Comparison of ENCODE assay signal across 17 cellular contexts in genomic region chr13:44303681-44304432, GRCh38.
DNase-seq lines count a peak whose midpoint lies in the region; ATAC-seq and TF ChIP-seq lines count a peak whose summit lies in the region.
"Had no signal": no experiment of that assay in that cellular context is flagged by ENCODE, and none has a peak within 500 bp of the region (broad histone marks: within the 10 kb centered on the region; RNA-seq: fewer than 3 reads in every experiment).

No MANE protein-coding gene starts in this region.

- no peak overlapping the region for H3K4me2 ChIP-seq in neural progenitor cell

- CTCF ChIA-PET in activated CD4-positive, alpha-beta T cell treated with anti-CD3 and anti-CD28 coated beads, Interleukin-2, amount 10 ng/mL, durations not matched to agents 7 days and 5 days (lab: Charles Lee): interaction anchor here (0.7 to 1.7 kb wide), 2 partner anchors 29 to 89 kb away, joined by 5 to 6 read pairs; no protein-coding TSS in a partner anchor

- H3K9me3 Mint-ChIP-seq in stimulated activated naive CD8-positive, alpha-beta T cell treated with anti-CD3 and anti-CD28 coated beads, Interleukin-15, amount 100 ng/mL, for 72 hours: peaks cover 0 to 7% of the 10 kb centered on the region in 2 donors
- H3K9me3 Mint-ChIP-seq in neural progenitor cell: peaks cover 2% of the 10 kb centered on the region
- H3K9me3 Mint-ChIP-seq in activated CD4-positive, alpha-beta T cell treated with anti-CD3 and anti-CD28 coated beads, Interleukin-2, amount 10 ng/mL, durations not matched to agents 7 days and 5 days: no peaks in the 10 kb centered on the region
- H3K9me3 Mint-ChIP-seq: activated naive CD4-positive, alpha-beta T cell treated with anti-CD3 and anti-CD28 coated beads, Interleukin-2, amount 10 ng/mL, durations not matched to agents 7 days and 5 days had no signal

- no peak overlapping the region for H3K4me3 ChIP-seq in neural progenitor cell
- no peak overlapping the region for H3K4me3 ChIP-seq in HAP-1
- H3K4me3 ChIP-seq: lower lobe of right lung, upper lobe of left lung had no signal

- no peaks in the 10 kb centered on the region for H3K79me2 ChIP-seq in neural progenitor cell (ENCODE audit: low read depth)

- H3K27ac ChIP-seq in foreskin keratinocyte: peak overlapping the region; percentile 10
- H3K27ac ChIP-seq in neural progenitor cell: no peak overlapping the region
- H3K27ac ChIP-seq: lower lobe of right lung, upper lobe of left lung had no signal

- no peaks in the 10 kb centered on the region for H4K20me1 ChIP-seq in neural progenitor cell (ENCODE audit: low read depth)

- H3K9ac ChIP-seq in neural progenitor cell: no peak overlapping the region

- H3K36me3 ChIP-seq in neural progenitor cell (no peaks in the 10 kb centered on the region), HAP-1 (replicated peaks) (no peaks in the 10 kb centered on the region)
- H3K36me3 ChIP-seq: lower lobe of right lung, upper lobe of left lung had no signal

- H3K4me1 ChIP-seq in foreskin keratinocyte (peaks cover 52% of the 10 kb centered on the region), neural progenitor cell (peaks cover 30% of the 10 kb centered on the region), HAP-1 (peaks cover 23% of the 10 kb centered on the region)

- H3K27me3 ChIP-seq in foreskin keratinocyte (no peaks in the 10 kb centered on the region), neural progenitor cell (peaks cover 15% of the 10 kb centered on the region), HAP-1 (ENCODE audit: low read depth) (no peaks in the 10 kb centered on the region)
- H3K27me3 ChIP-seq: upper lobe of left lung had no signal

- H3K4me3 Mint-ChIP-seq in stimulated activated naive CD8-positive, alpha-beta T cell treated with anti-CD3 and anti-CD28 coated beads, Interleukin-15, amount 100 ng/mL, for 72 hours: peak overlapping the region in 1 of 2 donors; percentile 54
- H3K4me3 Mint-ChIP-seq in neural progenitor cell: no peak overlapping the region
- no peak overlapping the region for H3K4me3 Mint-ChIP-seq in activated CD4-positive, alpha-beta T cell treated with anti-CD3 and anti-CD28 coated beads, Interleukin-2, amount 10 ng/mL, durations not matched to agents 7 days and 5 days
- H3K4me3 Mint-ChIP-seq: activated naive CD4-positive, alpha-beta T cell treated with anti-CD3 and anti-CD28 coated beads, Interleukin-2, amount 10 ng/mL, durations not matched to agents 7 days and 5 days; dendritic cell treated with granulocyte-macrophage colony-stimulating factor and Interleukin-4, amounts not matched to agents 40 ng/mL and 50 ng/mL, for 4 days; T-helper 1 cell treated with Interleukin-12 subunit alpha and Interleukin-12 subunit beta and Interleukin-4 antibody, amounts not matched to agents 30 μg/mL and 1 μg/mL, for 36 hours had no signal

- DNase-seq in stimulated activated naive CD8-positive, alpha-beta T cell treated with anti-CD3 and anti-CD28 coated beads, Interleukin-15, amount 100 ng/mL, for 72 hours: peak in 1 of 2 donors; percentile 18
- no peak for DNase-seq in stimulated activated naive CD8-positive, alpha-beta T cell treated with anti-CD3 and anti-CD28 coated beads, Interleukin-15, Interleukin-2, amounts not matched to agents 100 U/mL and 50 U/mL, for 24 hours
- DNase-seq in foreskin keratinocyte (no peak), neural progenitor cell (ENCODE audit: low spot score) (no peak), T1000 (lab: John Stamatoyannopoulos, UW) (no peak), HAP-1 (ENCODE audit: low spot score in 2 of 2) (no peak)
- DNase-seq in activated CD4-positive, alpha-beta T cell treated with anti-CD3 and anti-CD28 coated beads, Interleukin-2, amount 10 ng/mL, durations not matched to agents 7 days and 5 days: no peak
- DNase-seq: activated CD4-positive, alpha-beta T cell treated with anti-CD3 and anti-CD28 coated beads, Interleukin-2, amount 50 U/mL, for 48 hours; activated naive CD4-positive, alpha-beta T cell treated with anti-CD3 and anti-CD28 coated beads, Interleukin-2, amount 10 ng/mL, durations not matched to agents 7 days and 5 days; DMS53; KBM-7; lower lobe of right lung; NCI-H2081 treated with DMSO at 0.1 percent for 48 hours; upper lobe of left lung had no signal

- POLR2A ChIA-PET in activated CD4-positive, alpha-beta T cell treated with anti-CD3 and anti-CD28 coated beads, Interleukin-2, amount 10 ng/mL, durations not matched to agents 7 days and 5 days (lab: Charles Lee): no interaction called here

- TF ChIP-seq CTCF in foreskin keratinocyte (conservative IDR thresholded peaks at IDR 0.05) (no peak), neural progenitor cell (IDR thresholded peaks at IDR 0.05) (no peak)

- H3K27me3 Mint-ChIP-seq in stimulated activated naive CD8-positive, alpha-beta T cell treated with anti-CD3 and anti-CD28 coated beads, Interleukin-15, amount 100 ng/mL, for 72 hours: peaks cover 8% of the 10 kb centered on the region
- H3K27me3 Mint-ChIP-seq in neural progenitor cell (ENCODE audit: insufficient read depth, low read depth): no peaks in the 10 kb centered on the region
- peaks cover 2% of the 10 kb centered on the region for H3K27me3 Mint-ChIP-seq in activated CD4-positive, alpha-beta T cell treated with anti-CD3 and anti-CD28 coated beads, Interleukin-2, amount 10 ng/mL, durations not matched to agents 7 days and 5 days

- no peaks in the 10 kb centered on the region for H3K36me3 Mint-ChIP-seq in neural progenitor cell
- H3K36me3 Mint-ChIP-seq in activated CD4-positive, alpha-beta T cell treated with anti-CD3 and anti-CD28 coated beads, Interleukin-2, amount 10 ng/mL, durations not matched to agents 7 days and 5 days (ENCODE audit: low read depth): no peaks in the 10 kb centered on the region
- H3K36me3 Mint-ChIP-seq: activated naive CD4-positive, alpha-beta T cell treated with anti-CD3 and anti-CD28 coated beads, Interleukin-2, amount 10 ng/mL, durations not matched to agents 7 days and 5 days had no signal

- in situ Hi-C loops in HAP-1 (cut with MboI; ENCODE audit: low sequenced_read_pairs): no loop called here

- H3K4me1 Mint-ChIP-seq in stimulated activated naive CD8-positive, alpha-beta T cell treated with anti-CD3 and anti-CD28 coated beads, Interleukin-15, amount 100 ng/mL, for 72 hours: peaks cover 72% of the 10 kb centered on the region
- H3K4me1 Mint-ChIP-seq in neural progenitor cell: peaks cover 42% of the 10 kb centered on the region
- peaks cover 24% of the 10 kb centered on the region for H3K4me1 Mint-ChIP-seq in activated CD4-positive, alpha-beta T cell treated with anti-CD3 and anti-CD28 coated beads, Interleukin-2, amount 10 ng/mL, durations not matched to agents 7 days and 5 days

- H3K27ac Mint-ChIP-seq in stimulated activated naive CD8-positive, alpha-beta T cell treated with anti-CD3 and anti-CD28 coated beads, Interleukin-15, amount 100 ng/mL, for 72 hours: no peak overlapping the region
- peak overlapping the region; percentile 21 for H3K27ac Mint-ChIP-seq in neural progenitor cell
- no peak overlapping the region for H3K27ac Mint-ChIP-seq in activated CD4-positive, alpha-beta T cell treated with anti-CD3 and anti-CD28 coated beads, Interleukin-2, amount 10 ng/mL, durations not matched to agents 7 days and 5 days
- H3K27ac Mint-ChIP-seq: activated naive CD4-positive, alpha-beta T cell treated with anti-CD3 and anti-CD28 coated beads, Interleukin-2, amount 10 ng/mL, durations not matched to agents 7 days and 5 days; dendritic cell treated with granulocyte-macrophage colony-stimulating factor and Interleukin-4, amounts not matched to agents 40 ng/mL and 50 ng/mL, for 4 days; T-helper 1 cell treated with Interleukin-12 subunit alpha and Interleukin-12 subunit beta and Interleukin-4 antibody, amounts not matched to agents 30 μg/mL and 1 μg/mL, for 36 hours had no signal

- peak; percentile 45 for ATAC-seq in stimulated activated naive CD8-positive, alpha-beta T cell treated with anti-CD3 and anti-CD28 coated beads, Interleukin-15, amount 100 ng/mL, for 72 hours
- ATAC-seq in stimulated activated naive CD8-positive, alpha-beta T cell treated with anti-CD3 and anti-CD28 coated beads, Interleukin-15, Interleukin-2, amounts not matched to agents 100 U/mL and 50 U/mL, for 24 hours: no peak
- no peak for ATAC-seq in foreskin keratinocyte
- ATAC-seq in HG03139 (IDR thresholded peaks at IDR 0.05; ENCODE audit: unreplicated experiment): no peak
- ATAC-seq: lower lobe of right lung had no signal

- no peaks in the 10 kb centered on the region for H3K9me3 ChIP-seq in neural progenitor cell (ENCODE audit: low read depth)
- H3K9me3 ChIP-seq in HAP-1: no peaks in the 10 kb centered on the region
- H3K9me3 ChIP-seq: lower lobe of right lung, upper lobe of left lung had no signal

- H3F3A ChIP-seq in neural progenitor cell (ENCODE audit: low read depth): peaks cover 21% of the 10 kb centered on the region

- no peak overlapping the region for H2AFZ ChIP-seq in neural progenitor cell (replicated peaks)
